Comparison of ENCODE assay signal across 21 cellular contexts in genomic region chr6:147522597-147522996, GRCh38. TPM values are rescaled to one million over a fixed set of nuclear protein-coding genes. Genes with fewer than 3 reads are reported as not detected.
"Had no signal": no experiment of that assay in that cellular context is flagged by ENCODE, and none has a peak within 500 bp of the region (broad histone marks: within the 10 kb centered on the region; RNA-seq: fewer than 3 reads in every experiment).

No MANE protein-coding gene starts in this region.

- ATAC-seq: activated CD4-positive, CD25-positive, alpha-beta regulatory T cell treated with anti-CD3 and anti-CD28 coated beads, Interleukin-2, amount 50 U/mL, for 24 hours; body of pancreas; gastrocnemius medialis; left lobe of liver; stimulated activated naive B cell treated with anti-CD40 and anti-IgM and Interleukin-4, amounts not matched to agents 10 μg/mL and 1 μg/mL and 100 μg/mL, for 72 hours had no signal

- H3K4me3 ChIP-seq: body of pancreas, gastrocnemius medialis, lung, sigmoid colon, tibial artery had no signal

- H3K4me1 ChIP-seq: body of pancreas, gastrocnemius medialis, sigmoid colon, tibial artery had no signal

- H3K9me3 ChIP-seq: body of pancreas, gastrocnemius medialis, sigmoid colon, tibial artery had no signal

- DNase-seq: activated naive CD4-positive, alpha-beta T cell; activated naive CD8-positive, alpha-beta T cell treated with anti-CD3 and anti-CD28 coated beads, Interleukin-2, amount 10 ng/mL, durations not matched to agents 7 days and 5 days; amygdala; body of pancreas; cortex of kidney; erythroblast; gastrocnemius medialis; head of caudate nucleus; kidney; midbrain; nucleus accumbens; sigmoid colon; stimulated activated CD4-positive, alpha-beta T cell treated with anti-CD3 and anti-CD28 coated beads, Interleukin-4, amount 100 ng/mL, for 4 hours; stimulated activated naive B cell treated with anti-CD40 and anti-IgM and Interleukin-4, amounts not matched to agents 10 μg/mL and 1 μg/mL and 100 μg/mL, for 72 hours; substantia nigra; tibial artery had no signal

- H3K27ac ChIP-seq: body of pancreas, gastrocnemius medialis, sigmoid colon, tibial artery had no signal

- H3K4me1 Mint-ChIP-seq: nephron; stimulated activated naive B cell treated with anti-CD40 and anti-IgM and Interleukin-4, amounts not matched to agents 10 μg/mL and 1 μg/mL and 100 μg/mL, for 72 hours had no signal

- H3K27ac Mint-ChIP-seq: activated naive CD8-positive, alpha-beta T cell treated with anti-CD3 and anti-CD28 coated beads, Interleukin-2, amount 10 ng/mL, durations not matched to agents 7 days and 5 days; nephron; stimulated activated naive B cell treated with anti-CD40 and anti-IgM and Interleukin-4, amounts not matched to agents 10 μg/mL and 1 μg/mL and 100 μg/mL, for 72 hours; T-helper 1 cell treated with Interleukin-12 subunit alpha and Interleukin-12 subunit beta and Interleukin-4 antibody, amounts not matched to agents 30 μg/mL and 1 μg/mL, for 36 hours had no signal

- H3K36me3 Mint-ChIP-seq: activated naive CD8-positive, alpha-beta T cell treated with anti-CD3 and anti-CD28 coated beads, Interleukin-2, amount 10 ng/mL, durations not matched to agents 7 days and 5 days; stimulated activated naive B cell treated with anti-CD40 and anti-IgM and Interleukin-4, amounts not matched to agents 10 μg/mL and 1 μg/mL and 100 μg/mL, for 72 hours had no signal

- H3K36me3 ChIP-seq: gastrocnemius medialis, sigmoid colon, tibial artery had no signal

- H3K27me3 ChIP-seq: body of pancreas, gastrocnemius medialis, sigmoid colon, tibial artery had no signal

- H3K9me3 Mint-ChIP-seq: activated naive CD8-positive, alpha-beta T cell treated with anti-CD3 and anti-CD28 coated beads, Interleukin-2, amount 10 ng/mL, durations not matched to agents 7 days and 5 days; nephron; stimulated activated naive B cell treated with anti-CD40 and anti-IgM and Interleukin-4, amounts not matched to agents 10 μg/mL and 1 μg/mL and 100 μg/mL, for 72 hours; T-helper 1 cell treated with Interleukin-12 subunit alpha and Interleukin-12 subunit beta and Interleukin-4 antibody, amounts not matched to agents 30 μg/mL and 1 μg/mL, for 36 hours had no signal

- H3K4me3 Mint-ChIP-seq: activated naive CD8-positive, alpha-beta T cell treated with anti-CD3 and anti-CD28 coated beads, Interleukin-2, amount 10 ng/mL, durations not matched to agents 7 days and 5 days; nephron; stimulated activated naive B cell treated with anti-CD40 and anti-IgM and Interleukin-4, amounts not matched to agents 10 μg/mL and 1 μg/mL and 100 μg/mL, for 72 hours; T-helper 1 cell treated with Interleukin-12 subunit alpha and Interleukin-12 subunit beta and Interleukin-4 antibody, amounts not matched to agents 30 μg/mL and 1 μg/mL, for 36 hours had no signal

RNA-seq across cellular contexts. Expression of gene SAMD5, which starts 14.1 kb away (rescaled TPM):
- total RNA-seq: activated naive CD8-positive, alpha-beta T cell treated with anti-CD3 and anti-CD28 coated beads, Interleukin-2, amount 10 ng/mL, durations not matched to agents 7 days and 5 days had no signal
